3 cellular contexts compared by ENCODE assay signal in the genomic region with DNA sequence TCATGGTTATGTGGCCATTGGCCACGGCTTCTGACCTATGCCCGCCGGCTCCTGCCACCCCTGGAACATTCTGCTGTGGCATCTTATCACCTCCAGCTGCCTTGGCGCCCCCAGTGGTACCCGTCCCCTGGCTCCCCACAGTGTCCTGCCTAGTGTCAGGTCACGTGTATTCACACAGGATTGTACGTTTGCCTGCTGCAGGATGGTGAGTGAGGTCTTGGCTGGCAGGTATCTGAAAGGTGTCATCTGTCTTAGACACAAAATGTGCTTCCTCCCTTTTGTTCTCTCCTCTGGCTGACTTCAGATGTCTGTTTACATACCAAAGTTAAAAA.
TF ChIP-seq lines count a peak whose summit lies in the region.

No MANE protein-coding gene starts in this region.

TF ChIP-seq in H1, 55 proteins besides CTCF, POLR2A, EP300 and RAD21:
- TF ChIP-seq NRF1 (IDR thresholded peaks at IDR 0.05; ENCODE audit: low read depth, low read length) (no peak), BRCA1 (IDR thresholded peaks at IDR 0.05; ENCODE audit: low read depth, low read length) (no peak), HDAC6 (IDR thresholded peaks at IDR 0.05; ENCODE audit: low read depth, low read length) (no peak), EGR1 (IDR thresholded peaks at IDR 0.05; ENCODE audit: borderline replicate concordance, low read depth, low read length) (no peak), TCF12 (IDR thresholded peaks at IDR 0.05; ENCODE audit: low read depth, low read length) (no peak), MAFK (IDR thresholded peaks at IDR 0.05; ENCODE audit: low read depth, low read length) (no peak), SUZ12 (IDR thresholded peaks at IDR 0.05; ENCODE audit: low read length) (no peak), YY1 (IDR thresholded peaks at IDR 0.05; ENCODE audit: low read depth, low read length) (no peak), SIN3A (conservative IDR thresholded peaks at IDR 0.05 in 1 of 2, IDR thresholded peaks at IDR 0.05 in 1 of 2; ENCODE audit: low read depth in 1 of 2, low read length in 2 of 2) (no peak), TBP (IDR thresholded peaks at IDR 0.05; ENCODE audit: low read depth, low read length) (no peak), SIX5 (IDR thresholded peaks at IDR 0.05; ENCODE audit: low read depth, low read length) (no peak), SAP30 (IDR thresholded peaks at IDR 0.05; ENCODE audit: insufficient read depth, insufficient replicate concordance, low read length) (no peak), HDAC2 (IDR thresholded peaks at IDR 0.05; ENCODE audit: borderline replicate concordance in 1 of 2, low read depth in 2 of 2, low read length in 2 of 2) (no peak), CTBP2 (IDR thresholded peaks at IDR 0.05; ENCODE audit: borderline replicate concordance, insufficient read depth, insufficient read length, low read length) (no peak), ZNF274 (IDR thresholded peaks at IDR 0.05; ENCODE audit: borderline replicate concordance, extremely low read depth, low read length) (no peak), CREB1 (IDR thresholded peaks at IDR 0.05) (no peak), GABPA (IDR thresholded peaks at IDR 0.05; ENCODE audit: borderline replicate concordance, insufficient read depth, low read length) (no peak), TEAD4 (IDR thresholded peaks at IDR 0.05; ENCODE audit: low read depth, low read length) (no peak), SIRT6 (IDR thresholded peaks at IDR 0.05; ENCODE audit: low read length) (no peak)
- TF ChIP-seq, protein P1, sequence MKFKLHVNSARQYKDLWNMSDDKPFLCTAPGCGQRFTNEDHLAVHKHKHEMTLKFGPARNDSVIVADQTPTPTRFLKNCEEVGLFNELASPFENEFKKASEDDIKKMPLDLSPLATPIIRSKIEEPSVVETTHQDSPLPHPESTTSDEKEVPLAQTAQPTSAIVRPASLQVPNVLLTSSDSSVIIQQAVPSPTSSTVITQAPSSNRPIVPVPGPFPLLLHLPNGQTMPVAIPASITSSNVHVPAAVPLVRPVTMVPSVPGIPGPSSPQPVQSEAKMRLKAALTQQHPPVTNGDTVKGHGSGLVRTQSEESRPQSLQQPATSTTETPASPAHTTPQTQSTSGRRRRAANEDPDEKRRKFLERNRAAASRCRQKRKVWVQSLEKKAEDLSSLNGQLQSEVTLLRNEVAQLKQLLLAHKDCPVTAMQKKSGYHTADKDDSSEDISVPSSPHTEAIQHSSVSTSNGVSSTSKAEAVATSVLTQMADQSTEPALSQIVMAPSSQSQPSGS (IDR thresholded peaks at IDR 0.05; ENCODE audit: low read length): no peak

TF ChIP-seq in GM12891, 5 proteins besides CTCF, POLR2A, EP300 and RAD21:
- TF ChIP-seq TAF1 (IDR thresholded peaks at IDR 0.05; ENCODE audit: low read depth, low read length) (no peak), PAX5 (IDR thresholded peaks at IDR 0.05; ENCODE audit: insufficient read depth, low read length, severe bottlenecking) (no peak), SPI1 (IDR thresholded peaks at IDR 0.05; ENCODE audit: low read depth, low read length) (no peak), POLR2AphosphoS5 (IDR thresholded peaks at IDR 0.05; ENCODE audit: low read depth, low read length) (no peak), POU2F2 (IDR thresholded peaks at IDR 0.05; ENCODE audit: low read depth, low read length) (no peak)

TF ChIP-seq in HEK293T, 16 proteins besides CTCF, POLR2A, EP300 and RAD21:
- no peak for TF ChIP-seq BHLHE40 (IDR thresholded peaks at IDR 0.05; ENCODE audit: borderline replicate concordance)
